ENCODE assay signal across 8 cellular contexts in the genomic region with DNA sequence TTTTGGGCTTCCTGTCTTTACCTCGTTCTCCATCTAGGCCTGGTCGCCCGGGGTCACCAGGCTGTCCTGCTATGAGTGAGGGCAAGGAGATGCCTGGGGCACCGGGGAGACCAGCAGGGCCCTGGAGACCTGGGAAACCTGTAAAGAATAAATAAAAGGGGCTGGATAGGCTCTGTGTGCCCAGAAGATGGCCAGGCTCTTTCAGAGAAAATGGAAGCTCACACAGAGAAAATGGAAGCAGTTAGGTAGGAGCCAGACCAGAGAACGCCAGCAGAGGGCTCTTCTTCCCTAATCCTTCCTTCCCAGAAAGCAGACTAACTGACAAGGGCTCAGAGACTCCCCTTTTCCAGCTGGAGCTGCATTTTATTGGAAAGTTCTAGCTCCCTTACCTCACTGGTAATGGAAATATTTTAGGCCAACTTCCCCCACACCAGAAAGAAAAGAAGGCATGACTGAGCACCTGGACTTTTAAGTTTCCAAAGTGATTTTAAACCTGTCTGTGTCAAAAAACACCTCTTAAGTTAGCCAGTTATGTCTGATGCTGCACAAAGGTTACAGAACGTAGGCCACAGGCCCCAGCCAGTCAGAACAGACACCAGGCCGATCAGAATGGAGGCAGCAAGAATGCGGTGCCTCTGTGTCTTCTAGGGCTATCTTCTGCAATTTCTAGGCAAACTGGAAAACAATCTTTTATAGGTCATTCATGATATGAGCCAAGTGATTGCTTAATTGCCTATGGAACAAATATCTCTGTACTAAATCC.
DNase-seq lines count a peak whose midpoint lies in the region; ATAC-seq and TF ChIP-seq lines count a peak whose summit lies in the region.

No MANE protein-coding gene starts in this region.

- ATAC-seq in HG03342 (IDR thresholded peaks at IDR 0.05; ENCODE audit: unreplicated experiment) (peak; percentile 49), RWPE2 (ENCODE audit: low read depth) (peak; percentile 73; the same call in 2 of the 3 replicates), HG03280 (IDR thresholded peaks at IDR 0.05; ENCODE audit: unreplicated experiment) (no peak)

- intact Hi-C loops in esophagus squamous epithelium (cut with DNase I), result no loop called here

- DNase-seq in RWPE2 (ENCODE audit: low spot score), result no peak
- peak; percentile 84 for DNase-seq in iPS-NIHi7 (ENCODE audit: extremely low spot score)
- no peak for DNase-seq in activated CD4-positive, alpha-beta T cell treated with anti-CD3 and anti-CD28 coated beads for 1 hour
- DNase-seq in esophagus squamous epithelium (lab: John Stamatoyannopoulos, UW), result no peak
- DNase-seq in T-helper 2 cell, result no peak

- H3K9me3 ChIP-seq in RWPE2 (ENCODE audit: severe bottlenecking) (no peaks in the 10 kb centered on the region), esophagus squamous epithelium (no peaks in the 10 kb centered on the region)

- no peak for TF ChIP-seq POLR2A in esophagus squamous epithelium (IDR thresholded peaks at IDR 0.05)

- H3K36me3 ChIP-seq in RWPE2 (ENCODE audit: low read depth) (no peaks in the 10 kb centered on the region), esophagus squamous epithelium (no peaks in the 10 kb centered on the region)

- H3K4me1 ChIP-seq in RWPE2 (ENCODE audit: insufficient read depth, poor library complexity, severe bottlenecking) (no peaks in the 10 kb centered on the region), esophagus squamous epithelium (no peaks in the 10 kb centered on the region)

- H3K27me3 ChIP-seq in RWPE2 (ENCODE audit: insufficient read depth, poor library complexity, severe bottlenecking) (no peaks in the 10 kb centered on the region), esophagus squamous epithelium (no peaks in the 10 kb centered on the region)

- H3K27ac ChIP-seq in C4-2B (peak overlapping the region; percentile 13; the same call in 1 of the 2 replicates), RWPE2 (ENCODE audit: poor library complexity, severe bottlenecking) (no peak overlapping the region), esophagus squamous epithelium (no peak overlapping the region)

- H3K4me3 ChIP-seq in RWPE2 (ENCODE audit: severe bottlenecking) (no peak overlapping the region), esophagus squamous epithelium (no peak overlapping the region)

- TF ChIP-seq CTCF in C4-2B (conservative IDR thresholded peaks at IDR 0.05) (peak; percentile 56), RWPE2 (IDR thresholded peaks at IDR 0.05; ENCODE audit: poor library complexity, severe bottlenecking) (peak; percentile 47), esophagus squamous epithelium (IDR thresholded peaks at IDR 0.05) (peak in 1 of 6 experiments; percentile 26)

- 63 to 75% methylated on average over 2 to 8 of the region's 8 CpGs for WGBS in esophagus squamous epithelium, 2 donors
